20 cellular contexts compared by ENCODE assay signal in the genomic region with DNA sequence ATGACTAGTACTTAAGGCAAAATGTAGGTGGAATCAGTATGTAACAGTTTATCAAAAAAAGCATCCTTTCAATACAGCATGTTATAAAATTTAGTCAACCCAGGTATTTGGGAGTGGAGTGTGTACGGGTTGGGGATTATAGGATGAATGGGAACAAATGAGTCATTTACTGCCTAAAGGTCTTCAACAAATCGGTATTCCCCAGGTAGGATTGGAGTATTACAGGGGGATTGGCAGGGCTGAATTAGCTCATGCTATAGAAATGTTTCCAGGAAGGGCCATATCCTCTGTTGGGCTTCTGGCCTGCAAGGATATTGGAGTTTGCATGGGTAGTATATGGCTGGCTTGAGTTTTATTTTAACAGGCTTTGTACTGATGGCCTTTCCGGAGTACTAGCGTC.
"Had no signal": no experiment of that assay in that cellular context is flagged by ENCODE, and none has a peak within 500 bp of the region (broad histone marks: within the 10 kb centered on the region; RNA-seq: fewer than 3 reads in every experiment).

No MANE protein-coding gene starts in this region.

- DNase-seq: colonic mucosa; dermis blood vessel endothelial cell; foreskin fibroblast; head of caudate nucleus; hippocampal formation; kidney glomerular epithelial cell; mucosa of descending colon; naive thymus-derived CD8-positive, alpha-beta T cell; psoas muscle; retina; right lobe of liver; spleen; stimulated activated CD4-positive, alpha-beta T cell treated with anti-CD3 and anti-CD28 coated beads, Interleukin-15, amount 100 ng/mL, for 24 hours; stimulated activated CD4-positive, alpha-beta T cell treated with anti-CD3 and anti-CD28 coated beads, Interleukin-1b, Interleukin-23, amount 100 ng/mL, for 48 hours; stimulated activated CD4-positive, alpha-beta T cell treated with anti-CD3 and anti-CD28 coated beads, Interleukin-4, amount 100 ng/mL, for 24 hours; tibial artery had no signal

- H3K36me3 Mint-ChIP-seq: naive thymus-derived CD8-positive, alpha-beta T cell; stimulated activated memory B cell treated with anti-CD40 and anti-IgM and Interleukin-4, amounts not matched to agents 10 μg/mL and 1 μg/mL and 100 μg/mL, for 72 hours had no signal

- H3K4me1 Mint-ChIP-seq: naive thymus-derived CD8-positive, alpha-beta T cell; stimulated activated memory B cell treated with anti-CD40 and anti-IgM and Interleukin-4, amounts not matched to agents 10 μg/mL and 1 μg/mL and 100 μg/mL, for 72 hours had no signal

- H3K27ac Mint-ChIP-seq: naive thymus-derived CD8-positive, alpha-beta T cell; stimulated activated memory B cell treated with anti-CD40 and anti-IgM and Interleukin-4, amounts not matched to agents 10 μg/mL and 1 μg/mL and 100 μg/mL, for 72 hours; stimulated activated naive CD8-positive, alpha-beta T cell treated with anti-CD3 and anti-CD28 coated beads, Interleukin-15, Interleukin-2, amounts not matched to agents 100 ng/mL and 50 ng/mL, for 24 hours had no signal

- H3K4me3 Mint-ChIP-seq: naive thymus-derived CD8-positive, alpha-beta T cell; stimulated activated memory B cell treated with anti-CD40 and anti-IgM and Interleukin-4, amounts not matched to agents 10 μg/mL and 1 μg/mL and 100 μg/mL, for 72 hours; stimulated activated naive CD8-positive, alpha-beta T cell treated with anti-CD3 and anti-CD28 coated beads, Interleukin-15, Interleukin-2, amounts not matched to agents 100 ng/mL and 50 ng/mL, for 24 hours had no signal

- H3K27me3 ChIP-seq: colonic mucosa, esophagus muscularis mucosa, neutrophil, right lobe of liver, spleen, tibial artery had no signal

- H3K4me1 ChIP-seq: colonic mucosa, esophagus muscularis mucosa, psoas muscle, right lobe of liver, spleen, tibial artery had no signal

- H3K27ac ChIP-seq: colonic mucosa, esophagus muscularis mucosa, neutrophil, psoas muscle, right lobe of liver, spleen, tibial artery had no signal

- H3K27me3 Mint-ChIP-seq: naive thymus-derived CD8-positive, alpha-beta T cell; stimulated activated memory B cell treated with anti-CD40 and anti-IgM and Interleukin-4, amounts not matched to agents 10 μg/mL and 1 μg/mL and 100 μg/mL, for 72 hours; stimulated activated naive CD8-positive, alpha-beta T cell treated with anti-CD3 and anti-CD28 coated beads, Interleukin-15, Interleukin-2, amounts not matched to agents 100 ng/mL and 50 ng/mL, for 24 hours had no signal

- H3K36me3 ChIP-seq: colonic mucosa, esophagus muscularis mucosa, neutrophil, right lobe of liver, spleen, tibial artery had no signal

- ATAC-seq: mucosa of descending colon; naive thymus-derived CD8-positive, alpha-beta T cell; psoas muscle; right lobe of liver; stimulated activated memory B cell treated with anti-CD40 and anti-IgM and Interleukin-4, amounts not matched to agents 10 μg/mL and 1 μg/mL and 100 μg/mL, for 72 hours had no signal

- H3K9me3 Mint-ChIP-seq: stimulated activated naive CD8-positive, alpha-beta T cell treated with anti-CD3 and anti-CD28 coated beads, Interleukin-15, Interleukin-2, amounts not matched to agents 100 ng/mL and 50 ng/mL, for 24 hours had no signal

- H3K4me3 ChIP-seq: colonic mucosa, esophagus muscularis mucosa, mucosa of descending colon, psoas muscle, right lobe of liver, spleen, tibial artery had no signal

- H3K9me3 ChIP-seq: colonic mucosa, esophagus muscularis mucosa, mucosa of descending colon, neutrophil, psoas muscle, right lobe of liver, tibial artery had no signal
